11 cellular contexts compared by ENCODE assay signal in the genomic region with DNA sequence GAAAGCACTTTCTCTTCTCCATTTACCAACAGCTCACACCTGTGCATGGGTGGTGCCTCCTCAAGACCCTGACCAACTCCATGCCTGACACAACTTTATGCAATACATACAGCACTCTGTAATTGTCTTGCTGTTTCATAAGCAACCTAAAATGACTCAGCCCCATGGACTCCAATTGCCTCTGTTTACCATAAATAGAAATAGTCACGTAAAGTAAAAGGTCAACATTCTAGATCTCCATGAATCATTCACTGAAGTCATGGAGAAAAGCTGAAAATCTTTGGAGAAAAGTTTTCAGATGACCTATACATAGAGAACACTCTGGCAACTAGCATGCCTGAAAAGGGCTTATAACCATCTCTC.
DNase-seq lines count a peak whose midpoint lies in the region; TF ChIP-seq lines count a peak whose summit lies in the region.
"Had no signal": no experiment of that assay in that cellular context is flagged by ENCODE, and none has a peak within 500 bp of the region (broad histone marks: within the 10 kb centered on the region; RNA-seq: fewer than 3 reads in every experiment).

No MANE protein-coding gene starts in this region.

- H3K4me1 Mint-ChIP-seq in chondrocyte (ENCODE audit: low read depth) (peaks cover 51% of the 10 kb centered on the region), mesothelial cell of epicardium (peaks cover 45% of the 10 kb centered on the region)

- peaks cover 5% of the 10 kb centered on the region; the same call in 1 of the 2 replicates for H3K36me3 ChIP-seq in MG63

- H3K27me3 Mint-ChIP-seq in chondrocyte (ENCODE audit: low read depth) (no peaks in the 10 kb centered on the region), mesothelial cell of epicardium (ENCODE audit: low read depth) (no peaks in the 10 kb centered on the region)

- H3K27ac Mint-ChIP-seq in chondrocyte (ENCODE audit: unreplicated experiment) (peak overlapping the region; percentile 97), mesothelial cell of epicardium (peak overlapping the region; percentile 19)

- TF ChIP-seq CTCF in AG09309 (IDR thresholded peaks at IDR 0.05; ENCODE audit: control insufficient read depth, insufficient read depth, low read depth, low read length, missing control alignments), result no peak
- TF ChIP-seq CTCF in chondrocyte (IDR thresholded peaks at IDR 0.05), result no peak
- TF ChIP-seq CTCF in mesothelial cell of epicardium (IDR thresholded peaks at IDR 0.05; ENCODE audit: unreplicated experiment), result no peak

- H3K4me3 ChIP-seq in AG09309 (ENCODE audit: control insufficient read depth, low read depth, low read length) (no peak overlapping the region), MG63 (no peak overlapping the region)

- H3K27me3 ChIP-seq in MG63, result no peaks in the 10 kb centered on the region

- no peaks in the 10 kb centered on the region for H3K9me3 Mint-ChIP-seq in chondrocyte (ENCODE audit: low read depth)
- H3K9me3 Mint-ChIP-seq in mesothelial cell of epicardium, result peaks cover 4% of the 10 kb centered on the region

- H3K9me3 ChIP-seq in MG63, result no peaks in the 10 kb centered on the region

- DNase-seq in AG09309 (ENCODE audit: low read depth) (peak; percentile 75), MG63 (peak; percentile 52), chondrocyte (ENCODE audit: low spot score) (no peak), mesothelial cell of epicardium (ENCODE audit: low spot score in 2 of 2, unreplicated experiment in 2 of 2) (no peak), NCI-H82 treated with DMSO at 0.1 percent for 48 hours (lab: John Stamatoyannopoulos, UW; ENCODE audit: unreplicated experiment) (no peak), NCI-H446 (lab: John Stamatoyannopoulos, UW) (no peak), retina (no peak), NCI-H1930 (lab: John Stamatoyannopoulos, UW) (no peak)
- DNase-seq: kidney; stimulated activated CD4-positive, alpha-beta T cell treated with anti-CD3 and anti-CD28 coated beads, Interleukin-4, amount 100 ng/mL, for 1 hour; SW 1271 had no signal

- no peak overlapping the region for H3K4me3 Mint-ChIP-seq in chondrocyte (ENCODE audit: unreplicated experiment)
- H3K4me3 Mint-ChIP-seq in mesothelial cell of epicardium, result no peak overlapping the region

- no peaks in the 10 kb centered on the region for H3K36me3 Mint-ChIP-seq in chondrocyte (ENCODE audit: low read depth)
- peaks cover 6% of the 10 kb centered on the region for H3K36me3 Mint-ChIP-seq in mesothelial cell of epicardium

Comparison
In these comparisons a context has a peak if more than half of its experiments do, and no peak if none do; other contexts are left out.
1. DNase-seq: peak in AG09309 (single experiment) and MG63 (single experiment); none in chondrocyte (single experiment), mesothelial cell of epicardium (0 of 2), NCI-H82 treated with DMSO at 0.1 percent for 48 hours (single experiment), NCI-H446 (0 of 2), retina (single experiment) and NCI-H1930 (0 of 2).